In the genomic region with DNA sequence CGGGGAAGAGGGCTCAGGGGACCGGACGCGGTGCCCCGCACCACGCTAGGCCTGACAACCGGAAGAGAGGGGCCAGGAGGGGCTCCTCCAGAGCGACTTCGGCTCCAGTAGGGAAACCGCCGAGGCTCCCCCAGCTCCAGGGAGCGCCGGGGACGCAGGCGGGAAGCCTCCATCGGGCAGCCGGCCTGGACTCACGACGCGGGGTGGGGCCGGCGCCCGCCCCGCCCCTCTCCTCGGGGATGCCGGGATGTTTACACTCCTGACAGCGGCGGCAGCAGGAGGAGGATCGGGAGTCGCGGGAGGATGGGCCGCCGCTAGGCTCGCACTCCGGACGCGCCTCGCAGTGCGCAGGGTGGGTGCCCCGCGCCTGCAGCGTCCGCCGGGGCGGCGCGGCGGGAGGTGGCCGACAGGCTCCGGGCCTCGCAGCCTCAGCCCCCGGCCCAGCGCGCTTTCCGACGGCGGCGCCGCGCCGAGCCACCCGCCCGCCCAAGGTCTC, we compare ENCODE assay signal across 8 cellular contexts. TPM values are rescaled to one million over a fixed set of nuclear protein-coding genes. Genes with fewer than 3 reads are reported as not detected.
DNase-seq lines count a peak whose midpoint lies in the region; FAIRE-seq and TF ChIP-seq lines count a peak whose summit lies in the region.

A gene (plus strand): TSS at position 254 of the 496 bp plus-strand sequence. CDS start 75,583 bp downstream, outside the sequence.

- TF ChIP-seq POLR2A in tibial nerve (IDR thresholded peaks at IDR 0.05) = peak; percentile 90 to 94

- H3K79me2 ChIP-seq in neural progenitor cell (ENCODE audit: low read depth) = peaks cover 37% of the 10 kb centered on the region

- H3K27ac Mint-ChIP-seq in activated naive CD4-positive, alpha-beta T cell treated with anti-CD3 and anti-CD28 coated beads, Interleukin-2, amount 10 ng/mL, durations not matched to agents 7 days and 5 days = peak within 1 kb of the TSS; percentile 98
- peak within 1 kb of the TSS; percentile 80 for H3K27ac Mint-ChIP-seq in neural progenitor cell

- H3K27me3 ChIP-seq in HAP-1 (ENCODE audit: low read depth) (no peaks in the 10 kb centered on the region), MG63 (no peaks in the 10 kb centered on the region), neural progenitor cell (no peaks in the 10 kb centered on the region), tibial nerve (no peaks in the 10 kb centered on the region)

- peak within 1 kb of the TSS; percentile 95 for H2AFZ ChIP-seq in neural progenitor cell (replicated peaks)

- no peaks in the 10 kb centered on the region for H3K36me3 ChIP-seq in HAP-1 (replicated peaks)
- peaks cover 9% of the 10 kb centered on the region for H3K36me3 ChIP-seq in MG63
- no peaks in the 10 kb centered on the region for H3K36me3 ChIP-seq in neural progenitor cell
- no peaks in the 10 kb centered on the region for H3K36me3 ChIP-seq in tibial nerve

- CTCF ChIA-PET in activated naive CD4-positive, alpha-beta T cell treated with anti-CD3 and anti-CD28 coated beads, Interleukin-2, amount 10 ng/mL, durations not matched to agents 7 days and 5 days (lab: Charles Lee) = interaction anchor here (0.6 to 1.2 kb wide), 6 partner anchors 9 to 533 kb away, joined by 3 to 8 read pairs (median 4); no protein-coding TSS in a partner anchor

- H3K4me3 Mint-ChIP-seq in activated naive CD4-positive, alpha-beta T cell treated with anti-CD3 and anti-CD28 coated beads, Interleukin-2, amount 10 ng/mL, durations not matched to agents 7 days and 5 days = peak within 1 kb of the TSS; percentile 99
- peak within 1 kb of the TSS; percentile 93 for H3K4me3 Mint-ChIP-seq in neural progenitor cell

- TF ChIP-seq EP300 in tibial nerve (IDR thresholded peaks at IDR 0.05) = peak in 1 of 2 donors; percentile 89

- H3K27ac ChIP-seq in neural progenitor cell (peak within 1 kb of the TSS; percentile 79), tibial nerve (peak within 1 kb of the TSS; percentile 94 to 100 (median 100))

- peak within 1 kb of the TSS; percentile 50 for H3K9ac ChIP-seq in neural progenitor cell

- H3K4me2 ChIP-seq in neural progenitor cell = peak within 1 kb of the TSS; percentile 93

- no peaks in the 10 kb centered on the region for H3K9me3 Mint-ChIP-seq in activated naive CD4-positive, alpha-beta T cell treated with anti-CD3 and anti-CD28 coated beads, Interleukin-2, amount 10 ng/mL, durations not matched to agents 7 days and 5 days
- no peaks in the 10 kb centered on the region for H3K9me3 Mint-ChIP-seq in neural progenitor cell

- H4K20me1 ChIP-seq in neural progenitor cell (ENCODE audit: low read depth) = no peaks in the 10 kb centered on the region

- H3K36me3 Mint-ChIP-seq in activated naive CD4-positive, alpha-beta T cell treated with anti-CD3 and anti-CD28 coated beads, Interleukin-2, amount 10 ng/mL, durations not matched to agents 7 days and 5 days = peaks cover 4% of the 10 kb centered on the region
- H3K36me3 Mint-ChIP-seq in neural progenitor cell = no peaks in the 10 kb centered on the region

- peaks cover 25% of the 10 kb centered on the region for H3F3A ChIP-seq in neural progenitor cell (ENCODE audit: low read depth)

- no peak for FAIRE-seq in frontal cortex (lab: Jason Lieb, UNC)

- peaks cover 36% of the 10 kb centered on the region for H3K4me1 Mint-ChIP-seq in activated naive CD4-positive, alpha-beta T cell treated with anti-CD3 and anti-CD28 coated beads, Interleukin-2, amount 10 ng/mL, durations not matched to agents 7 days and 5 days
- peaks cover 23% of the 10 kb centered on the region for H3K4me1 Mint-ChIP-seq in neural progenitor cell

- no peaks in the 10 kb centered on the region for H3K27me3 Mint-ChIP-seq in activated naive CD4-positive, alpha-beta T cell treated with anti-CD3 and anti-CD28 coated beads, Interleukin-2, amount 10 ng/mL, durations not matched to agents 7 days and 5 days
- peaks cover 7% of the 10 kb centered on the region for H3K27me3 Mint-ChIP-seq in neural progenitor cell (ENCODE audit: insufficient read depth, low read depth)

- DNase-seq in GM03348 (ENCODE audit: low spot score) (peak; percentile 95), HAP-1 (ENCODE audit: low spot score in 2 of 2) (peak; percentile 75 to 90), MG63 (peak; percentile 92), SHP77 treated with DMSO at 0.1 percent for 48 hours (lab: John Stamatoyannopoulos, UW) (peak; percentile 17), frontal cortex (ENCODE audit: low spot score in 2 of 2) (peak; percentile 75 to 81), neural progenitor cell (ENCODE audit: low spot score) (peak; percentile 89), tibial nerve (ENCODE audit: low spot score in 2 of 2) (peak; percentile 73 to 76)
- peak; percentile 73 for DNase-seq in activated naive CD4-positive, alpha-beta T cell treated with anti-CD3 and anti-CD28 coated beads, Interleukin-2, amount 10 ng/mL, durations not matched to agents 7 days and 5 days

- H3K9me3 ChIP-seq in HAP-1 = no peaks in the 10 kb centered on the region
- H3K9me3 ChIP-seq in MG63 = no peaks in the 10 kb centered on the region
- no peaks in the 10 kb centered on the region for H3K9me3 ChIP-seq in neural progenitor cell (ENCODE audit: low read depth)
- H3K9me3 ChIP-seq in tibial nerve = no peaks in the 10 kb centered on the region

- no peak for TF ChIP-seq CTCF in neural progenitor cell (IDR thresholded peaks at IDR 0.05)
- TF ChIP-seq CTCF in tibial nerve (IDR thresholded peaks at IDR 0.05) = peak in 2 of 5 experiments; percentile 38 to 46

- H3K4me3 ChIP-seq in HAP-1 (peak within 1 kb of the TSS; percentile 62), MG63 (peak within 1 kb of the TSS; percentile 87), neural progenitor cell (peak within 1 kb of the TSS; percentile 95), tibial nerve (peak within 1 kb of the TSS; percentile 73 to 99 (median 90))

- 0% methylated on average over 18 to 42 of the region's 63 CpGs for WGBS in tibial nerve, 2 donors

- in situ Hi-C loops in HAP-1 (cut with MboI; ENCODE audit: low sequenced_read_pairs) = no loop called here

- H3K4me1 ChIP-seq in HAP-1 (peaks cover 20% of the 10 kb centered on the region), neural progenitor cell (peaks cover 19% of the 10 kb centered on the region), tibial nerve (peaks cover 0 to 53% (median 22%) of the 10 kb centered on the region in 4 donors)

RNA-seq across cellular contexts. Expression of the gene that starts here (rescaled TPM):
- total RNA-seq in MG63 (2014; rRNA removed; shearing (Covaris generic); ENCODE audit: low replicate concordance) = 242 and 562 TPM in 2 replicates
- 15.1 TPM for total RNA-seq in frontal cortex
- 20.7 and 34.7 TPM in 2 replicates for total RNA-seq in neural progenitor cell (ENCODE audit: low replicate concordance)
- total RNA-seq in tibial nerve = 100 to 1,000 TPM; 123 to 219 (median 141) TPM

Comparison
In these comparisons a context has a peak if more than half of its experiments do, and no peak if none do; other contexts are left out.
1. Peak in every context shown above with its lines: DNase-seq, H3K4me3 ChIP-seq and H3K27ac ChIP-seq.
2. DNase-seq: peak in every context shown above with its lines; median percentile 95 in GM03348; 92 in MG63; 89 in neural progenitor cell; 82 in HAP-1; 78 in frontal cortex; 74 in tibial nerve; 73 in activated naive CD4-positive, alpha-beta T cell treated with anti-CD3 and anti-CD28 coated beads, Interleukin-2, amount 10 ng/mL, durations not matched to agents 7 days and 5 days; 17 in SHP77 treated with DMSO at 0.1 percent for 48 hours.